In the genomic region with DNA sequence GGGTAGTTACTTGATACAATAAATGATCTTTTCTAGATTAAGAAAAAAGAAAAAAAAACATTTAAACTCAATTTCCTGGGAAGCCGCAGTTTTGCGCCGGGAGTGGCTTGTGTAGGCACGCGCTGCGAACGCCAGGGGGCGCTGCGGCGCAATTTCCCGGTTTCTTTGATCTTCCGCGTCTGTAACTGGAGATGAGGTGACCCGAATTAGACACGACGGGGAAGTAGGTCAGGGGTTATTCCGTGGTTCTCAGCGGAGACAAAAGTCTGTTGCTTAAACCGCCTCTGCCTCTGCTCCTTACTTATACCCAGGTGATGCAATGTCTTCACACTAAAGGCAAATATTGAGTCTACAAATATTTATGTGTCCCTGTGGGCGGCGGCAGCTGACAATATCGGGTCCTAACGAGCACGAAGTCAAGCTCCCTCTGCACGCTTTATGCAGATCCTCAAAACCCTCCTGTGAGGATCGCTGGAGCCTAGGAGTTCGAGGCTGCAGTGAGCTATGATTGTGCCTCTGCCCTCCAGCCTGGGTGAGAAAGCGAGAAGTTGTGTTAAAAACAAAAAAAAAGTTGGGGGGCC, we compare ENCODE assay signal across 8 cellular contexts. TPM values are rescaled to one million over a fixed set of nuclear protein-coding genes. Genes with fewer than 3 reads are reported as not detected.
DNase-seq lines count a peak whose midpoint lies in the region; ATAC-seq, FAIRE-seq and TF ChIP-seq lines count a peak whose summit lies in the region.

No MANE protein-coding gene starts in this region.

- H2AFZ ChIP-seq in keratinocyte (ENCODE audit: control insufficient read depth, low read length): peak overlapping the region; percentile 67

- H3K4me3 ChIP-seq in bronchial epithelial cell (ENCODE audit: low read depth, low read length): no peak overlapping the region
- H3K4me3 ChIP-seq in keratinocyte (ENCODE audit: control insufficient read depth in 2 of 3, extremely low read depth in 1 of 3, insufficient read depth in 2 of 3, low read depth in 1 of 3, low read length in 3 of 3): peak overlapping the region in 1 of 3 experiments; percentile 42

- no peak for ATAC-seq in HG03045 (IDR thresholded peaks at IDR 0.05; ENCODE audit: unreplicated experiment)

- peak overlapping the region; percentile 87 for H3K4me2 ChIP-seq in keratinocyte (ENCODE audit: control insufficient read depth, extremely low read depth, insufficient read depth, low read depth, low read length)

- H3K79me2 ChIP-seq in keratinocyte (ENCODE audit: control insufficient read depth, insufficient read depth, low read length): no peaks in the 10 kb centered on the region

- no peak for TF ChIP-seq POLR2A in H54 (IDR thresholded peaks at IDR 0.05; ENCODE audit: low read depth, low read length)

- peaks cover 4% of the 10 kb centered on the region for H3K4me1 ChIP-seq in keratinocyte (ENCODE audit: control insufficient read depth, extremely low read depth, insufficient read depth, low read length)

- H3K9me1 ChIP-seq in keratinocyte (ENCODE audit: control insufficient read depth, extremely low read depth, insufficient read depth, low read length): peaks cover 2% of the 10 kb centered on the region

- H3K9ac ChIP-seq in keratinocyte (ENCODE audit: control insufficient read depth, extremely low read depth, insufficient read depth, low read length): no peak overlapping the region

- TF ChIP-seq CTCF in bronchial epithelial cell (IDR thresholded peaks at IDR 0.05; ENCODE audit: insufficient read depth, low read length, severe bottlenecking) (peak; percentile 79), keratinocyte (optimal IDR thresholded peaks at IDR 0.05 in 1 of 3, IDR thresholded peaks at IDR 0.05 in 1 of 3, conservative IDR thresholded peaks at IDR 0.05 in 1 of 3; ENCODE audit: extremely low read depth in 1 of 3, insufficient read depth in 2 of 3, low read length in 3 of 3) (peak; percentile 78 to 95 (median 87))

- FAIRE-seq in H54 (lab: Jason Lieb, UNC) (peak; percentile 6), bronchial epithelial cell (lab: Jason Lieb, UNC) (peak; percentile 93), keratinocyte (lab: Jason Lieb, UNC) (peak; percentile 64)

- H3K36me3 ChIP-seq in bronchial epithelial cell (ENCODE audit: control insufficient read depth, insufficient read depth, low read length) (peaks cover 2% of the 10 kb centered on the region), keratinocyte (ENCODE audit: control insufficient read depth in 2 of 2, extremely low read depth in 1 of 2, insufficient read depth in 2 of 2, low read length in 2 of 2) (peaks cover 3 to 4% of the 10 kb centered on the region in 2 experiments)

- dilution Hi-C loops in keratinocyte (cut with MboI; ENCODE audit: extremely low pct_ligation_motif_present, low sequenced_read_pairs): no loop called here

- H3K27me3 ChIP-seq in bronchial epithelial cell (ENCODE audit: control insufficient read depth, insufficient read depth, low read length): peaks cover 2% of the 10 kb centered on the region
- H3K27me3 ChIP-seq in keratinocyte (ENCODE audit: control insufficient read depth, extremely low read depth, insufficient read depth, low read length): no peaks in the 10 kb centered on the region

- no peaks in the 10 kb centered on the region for H3K9me3 ChIP-seq in keratinocyte (ENCODE audit: control insufficient read depth, low read depth, low read length)

- DNase-seq in AG08395 (ENCODE audit: low spot score): peak; percentile 85
- peak; percentile 86 for DNase-seq in H54 (ENCODE audit: insufficient read length, low spot score)
- DNase-seq in NCI-H226: peak; percentile 28
- DNase-seq in activated CD4-positive, CD25-positive, alpha-beta regulatory T cell treated with anti-CD3 and anti-CD28 coated beads, Interleukin-2, amount 50 U/mL, for 16 hours (ENCODE audit: low read depth, low spot score): peak; percentile 76
- peak; percentile 83 for DNase-seq in bronchial epithelial cell (ENCODE audit: low read depth)
- DNase-seq in keratinocyte (ENCODE audit: low read depth, low spot score): no peak
- peak; percentile 74 to 91 (median 77) for DNase-seq in stimulated activated CD4-positive, alpha-beta T cell treated with anti-CD3 and anti-CD28 coated beads, Interleukin-12 subunit alpha, Interleukin-12 subunit beta, amount 100 ng/mL, for 48 hours (ENCODE audit: low read depth in 2 of 3, low spot score in 1 of 3)

- H4K20me1 ChIP-seq in keratinocyte (ENCODE audit: control insufficient read depth, extremely low read depth, insufficient read depth, low read length): no peaks in the 10 kb centered on the region

- no peak overlapping the region for H3K27ac ChIP-seq in keratinocyte (ENCODE audit: control insufficient read depth, insufficient read depth, low read length)

RNA-seq across cellular contexts. Expression of a gene that starts 15.2 kb away (rescaled TPM):
- 47.9 and 89.4 TPM in 2 replicates for total RNA-seq in bronchial epithelial cell
- polyA plus RNA-seq in keratinocyte: 58.8 to 88.7 TPM (median 63.6 TPM) in 3 replicates
- polyA plus RNA-seq in keratinocyte (2011; ENCODE audit: low read depth): 59.3 TPM
- polyA plus RNA-seq in keratinocyte (2011; cell fraction: cytosol; rRNA removed): 40.2 and 71.0 TPM in 2 replicates
- polyA plus RNA-seq in keratinocyte (2011; cell fraction: nucleus; rRNA removed): 178 and 190 TPM in 2 replicates
- polyA plus RNA-seq in keratinocyte (2012; ENCODE audit: low replicate concordance): 65.6 and 67.8 TPM in 2 replicates
- 129 to 198 TPM (median 186 TPM) in 3 replicates for polyA minus RNA-seq in keratinocyte
- polyA minus RNA-seq in keratinocyte (2011; cell fraction: cytosol; rRNA and poly(A)+ RNA removed): 106 TPM
- polyA minus RNA-seq in keratinocyte (2011; cell fraction: nucleus; rRNA and poly(A)+ RNA removed): 60.0 and 65.0 TPM in 2 replicates

RNA-seq across cellular contexts. Expression of a gene that starts 16.7 kb away (rescaled TPM):
- total RNA-seq in bronchial epithelial cell: not detected in 2 replicates
- not detected in 3 replicates for polyA plus RNA-seq in keratinocyte
- not detected for polyA plus RNA-seq in keratinocyte (2011; ENCODE audit: low read depth)
- polyA plus RNA-seq in keratinocyte (2011; cell fraction: cytosol; rRNA removed): not detected in 2 replicates
- not detected in 2 replicates for polyA plus RNA-seq in keratinocyte (2011; cell fraction: nucleus; rRNA removed)
- polyA plus RNA-seq in keratinocyte (2012; ENCODE audit: low replicate concordance): not detected in 2 replicates
- not detected in 3 replicates for polyA minus RNA-seq in keratinocyte
- not detected for polyA minus RNA-seq in keratinocyte (2011; cell fraction: cytosol; rRNA and poly(A)+ RNA removed)
- not detected in 2 replicates for polyA minus RNA-seq in keratinocyte (2011; cell fraction: nucleus; rRNA and poly(A)+ RNA removed)

RNA-seq across cellular contexts. Expression of a gene that starts 18.6 kb away (rescaled TPM):
- total RNA-seq in bronchial epithelial cell: not detected in 2 replicates
- polyA plus RNA-seq in keratinocyte: not detected in 3 replicates
- polyA plus RNA-seq in keratinocyte (2011; ENCODE audit: low read depth): not detected
- not detected in 2 replicates for polyA plus RNA-seq in keratinocyte (2011; cell fraction: cytosol; rRNA removed)
- polyA plus RNA-seq in keratinocyte (2011; cell fraction: nucleus; rRNA removed): not detected in 2 replicates
- polyA plus RNA-seq in keratinocyte (2012; ENCODE audit: low replicate concordance): 0.23 and 0.71 TPM in 2 replicates
- polyA minus RNA-seq in keratinocyte: not detected in 3 replicates
- polyA minus RNA-seq in keratinocyte (2011; cell fraction: cytosol; rRNA and poly(A)+ RNA removed): not detected
- polyA minus RNA-seq in keratinocyte (2011; cell fraction: nucleus; rRNA and poly(A)+ RNA removed): not detected in 2 replicates

RNA-seq across cellular contexts. Expression of a gene that starts 22.6 kb away (rescaled TPM):
- 10.3 and 14.5 TPM in 2 replicates for total RNA-seq in bronchial epithelial cell
- 32.8 to 85.8 TPM (median 51.5 TPM) in 3 replicates for polyA plus RNA-seq in keratinocyte
- polyA plus RNA-seq in keratinocyte (2011; ENCODE audit: low read depth): 17.3 TPM
- 38.2 and 43.7 TPM in 2 replicates for polyA plus RNA-seq in keratinocyte (2011; cell fraction: cytosol; rRNA removed)
- 23.5 and 28.9 TPM in 2 replicates for polyA plus RNA-seq in keratinocyte (2011; cell fraction: nucleus; rRNA removed)
- polyA plus RNA-seq in keratinocyte (2012; ENCODE audit: low replicate concordance): 76.2 and 95.3 TPM in 2 replicates
- polyA minus RNA-seq in keratinocyte: 1.8 to 6.2 TPM (median 2.5 TPM) in 3 replicates
- polyA minus RNA-seq in keratinocyte (2011; cell fraction: cytosol; rRNA and poly(A)+ RNA removed): 6.9 TPM
- 2.4 and 4.1 TPM in 2 replicates for polyA minus RNA-seq in keratinocyte (2011; cell fraction: nucleus; rRNA and poly(A)+ RNA removed)

RNA-seq across cellular contexts. Expression of a gene that starts 22.8 kb away (rescaled TPM):
- 21.8 and 23.4 TPM in 2 replicates for total RNA-seq in bronchial epithelial cell
- polyA plus RNA-seq in keratinocyte: 15.6 to 22.9 TPM (median 17.7 TPM) in 3 replicates
- 24.9 TPM for polyA plus RNA-seq in keratinocyte (2011; ENCODE audit: low read depth)
- polyA plus RNA-seq in keratinocyte (2011; cell fraction: cytosol; rRNA removed): 10.1 and 24.0 TPM in 2 replicates
- 34.5 and 43.0 TPM in 2 replicates for polyA plus RNA-seq in keratinocyte (2011; cell fraction: nucleus; rRNA removed)
- 25.6 and 30.8 TPM in 2 replicates for polyA plus RNA-seq in keratinocyte (2012; ENCODE audit: low replicate concordance)
- polyA minus RNA-seq in keratinocyte: 33.8 to 61.0 TPM (median 35.6 TPM) in 3 replicates
- polyA minus RNA-seq in keratinocyte (2011; cell fraction: cytosol; rRNA and poly(A)+ RNA removed): 51.2 TPM
- 31.8 and 33.5 TPM in 2 replicates for polyA minus RNA-seq in keratinocyte (2011; cell fraction: nucleus; rRNA and poly(A)+ RNA removed)
